ENCODE assay signal across 8 cellular contexts in the genomic region with DNA sequence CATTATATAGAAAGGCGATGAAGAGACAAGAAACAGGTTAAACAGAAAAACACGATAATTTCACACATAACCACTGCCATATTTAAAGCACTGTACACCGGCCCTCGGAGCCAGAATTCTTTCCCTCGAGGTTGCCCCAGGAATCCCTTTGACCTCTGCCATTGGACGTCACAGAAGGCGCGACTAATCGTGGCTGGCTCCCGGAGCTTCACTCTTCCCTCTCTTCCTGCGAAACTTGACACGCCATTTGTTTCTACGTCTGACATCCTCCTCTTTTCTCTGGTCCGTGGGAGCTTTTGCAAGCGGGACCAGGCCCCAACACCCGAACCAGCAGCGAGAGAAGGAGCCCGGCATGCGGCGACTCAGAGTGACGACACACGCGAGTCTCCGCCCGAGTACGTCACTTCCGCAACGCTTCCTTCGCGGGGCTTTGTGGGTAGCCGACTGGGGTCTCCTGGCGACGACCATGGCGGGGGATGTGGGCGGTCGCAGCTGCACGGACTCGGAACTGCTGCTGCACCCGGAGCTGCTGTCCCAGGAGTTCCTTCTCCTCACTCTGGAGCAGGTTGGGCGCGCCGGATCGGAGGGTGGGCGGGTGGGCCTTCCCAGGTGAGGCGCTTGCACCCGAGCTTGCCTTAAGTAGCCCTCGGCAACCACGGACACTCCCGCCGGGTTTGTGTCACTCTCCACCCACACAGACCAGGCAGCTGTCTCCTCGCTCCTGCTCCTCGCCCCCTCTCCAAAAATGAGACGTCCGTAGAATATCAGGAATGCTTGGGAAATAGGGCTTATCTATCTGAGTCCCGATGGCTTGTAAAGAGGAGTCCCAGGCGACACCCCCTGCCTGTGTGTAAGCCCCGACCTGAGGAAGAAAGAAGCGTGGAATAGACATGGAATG. TPM values are rescaled to one million over a fixed set of nuclear protein-coding genes. Genes with fewer than 3 reads are reported as not detected.
DNase-seq lines count a peak whose midpoint lies in the region; ATAC-seq and TF ChIP-seq lines count a peak whose summit lies in the region.

A gene (plus strand): TSS at position 419 of the 898 bp plus-strand sequence. CDS start 48 bp downstream, at position 467.

- H4K20me1 ChIP-seq in DOHH2 (ENCODE audit: control insufficient read depth, insufficient read depth, low read depth, low read length) (no peaks in the 10 kb centered on the region; the same call in 1 of the 2 replicates), GM23248 (ENCODE audit: insufficient read depth) (no peaks in the 10 kb centered on the region), fibroblast of lung (ENCODE audit: control insufficient read depth, extremely low read depth, insufficient read depth, low read length) (no peaks in the 10 kb centered on the region)

- peaks cover 11 to 31% (median 22%) of the 10 kb centered on the region in 3 donors for H3K4me1 Mint-ChIP-seq in naive B cell
- peaks cover 13% of the 10 kb centered on the region for H3K4me1 Mint-ChIP-seq in stimulated activated memory B cell treated with anti-CD40 and anti-IgM and Interleukin-4, amounts not matched to agents 10 μg/mL and 1 μg/mL and 100 μg/mL, for 72 hours

- H3K9me3 Mint-ChIP-seq in naive B cell: no peaks in the 10 kb centered on the region
- no peaks in the 10 kb centered on the region for H3K9me3 Mint-ChIP-seq in stimulated activated memory B cell treated with anti-CD40 and anti-IgM and Interleukin-4, amounts not matched to agents 10 μg/mL and 1 μg/mL and 100 μg/mL, for 72 hours

- DNase-seq in GM23248 (peak; percentile 94), Kasumi-1 (lab: John Stamatoyannopoulos, UW) (peak; percentile 83), RKO (ENCODE audit: low spot score) (peak; percentile 86), activated T-helper 1 cell treated with Interleukin-2 at 50 U/mL for 16 hours (ENCODE audit: low read depth) (peak; percentile 76), fibroblast of lung (ENCODE audit: low read depth in 2 of 2) (peak; percentile 81 to 86), naive B cell (peak; percentile 90)

- H2AFZ ChIP-seq in GM23248 (peak within 1 kb of the TSS; percentile 92), fibroblast of lung (ENCODE audit: low read length) (peak within 1 kb of the TSS; percentile 99)

- H3K4me1 ChIP-seq in DOHH2 (ENCODE audit: control insufficient read depth, low read length): peaks cover 18% of the 10 kb centered on the region
- H3K4me1 ChIP-seq in GM23248 (ENCODE audit: insufficient read depth): peaks cover 18% of the 10 kb centered on the region
- H3K4me1 ChIP-seq in fibroblast of lung (ENCODE audit: control insufficient read depth, extremely low read depth, insufficient read depth, low read length): no peaks in the 10 kb centered on the region

- 0 to 1% methylated on average over 43 to 57 of the region's 58 CpGs for WGBS in GM23248 (ENCODE audit: low coverage in 1 of 2, low lambda C conversion rate in 2 of 2, missing lambda C conversion rate in 2 of 2), 2 experiments

- in situ Hi-C loops in GM23248 (cut with MboI): no loop called here

- H3F3A ChIP-seq in DOHH2 (ENCODE audit: control insufficient read depth, insufficient read depth) (no peaks in the 10 kb centered on the region), GM23248 (ENCODE audit: insufficient read depth) (0 out of 2 replicates have a peak, but pooled peaks cover 2% of the 10 kb centered on the region)

- peak within 1 kb of the TSS; percentile 93 for H3K9ac ChIP-seq in GM23248
- peak within 1 kb of the TSS; percentile 99 for H3K9ac ChIP-seq in fibroblast of lung (ENCODE audit: insufficient read depth, low read length)

- H3K27me3 ChIP-seq in DOHH2 (ENCODE audit: control insufficient read depth, low read length) (no peaks in the 10 kb centered on the region), GM23248 (replicated peaks; ENCODE audit: insufficient read depth) (no peaks in the 10 kb centered on the region), fibroblast of lung (ENCODE audit: control insufficient read depth, insufficient read depth, low read length) (no peaks in the 10 kb centered on the region)

- peak within 1 kb of the TSS; percentile 96 to 100 (median 98) for H3K4me3 Mint-ChIP-seq in naive B cell
- peak within 1 kb of the TSS; percentile 100 for H3K4me3 Mint-ChIP-seq in stimulated activated memory B cell treated with anti-CD40 and anti-IgM and Interleukin-4, amounts not matched to agents 10 μg/mL and 1 μg/mL and 100 μg/mL, for 72 hours

- TF ChIP-seq CTCF in DOHH2 (IDR thresholded peaks at IDR 0.05; ENCODE audit: low read depth, low read length, poor library complexity, severe bottlenecking) (no peak), fibroblast of lung (conservative IDR thresholded peaks at IDR 0.05 in 1 of 2, IDR thresholded peaks at IDR 0.05 in 1 of 2; ENCODE audit: low read depth in 1 of 2, low read length in 2 of 2) (no peak)

- H3K36me3 Mint-ChIP-seq in naive B cell: peaks cover 4 to 10% of the 10 kb centered on the region in 2 donors
- peaks cover 7% of the 10 kb centered on the region for H3K36me3 Mint-ChIP-seq in stimulated activated memory B cell treated with anti-CD40 and anti-IgM and Interleukin-4, amounts not matched to agents 10 μg/mL and 1 μg/mL and 100 μg/mL, for 72 hours

- H3K9me2 ChIP-seq in DOHH2 (replicated peaks; ENCODE audit: control insufficient read depth, low read length) (no peaks in the 10 kb centered on the region), GM23248 (ENCODE audit: insufficient read depth) (no peaks in the 10 kb centered on the region)

- H3K27ac ChIP-seq in DOHH2 (ENCODE audit: low read depth, low read length) (peak within 1 kb of the TSS; percentile 59), GM23248 (peak within 1 kb of the TSS; percentile 94), fibroblast of lung (ENCODE audit: insufficient read depth, low read length) (peak within 1 kb of the TSS; percentile 100)

- peaks cover 48% of the 10 kb centered on the region for H3K36me3 ChIP-seq in DOHH2 (ENCODE audit: control insufficient read depth, low read length)
- H3K36me3 ChIP-seq in GM23248 (ENCODE audit: low read depth): peaks cover 18% of the 10 kb centered on the region; the same call in 1 of the 2 replicates
- H3K36me3 ChIP-seq in fibroblast of lung (ENCODE audit: control insufficient read depth, insufficient read depth, low read length): no peaks in the 10 kb centered on the region

- no peaks in the 10 kb centered on the region for H3K9me3 ChIP-seq in DOHH2 (ENCODE audit: control insufficient read depth, insufficient read depth, low read length)
- H3K9me3 ChIP-seq in GM23248 (ENCODE audit: low read depth): no peaks in the 10 kb centered on the region
- no peaks in the 10 kb centered on the region for H3K9me3 ChIP-seq in fibroblast of lung (ENCODE audit: control insufficient read depth, insufficient read depth, low read depth, low read length)

- H3K4me2 ChIP-seq in DOHH2 (ENCODE audit: low read length) (peak within 1 kb of the TSS; percentile 89), GM23248 (ENCODE audit: unreplicated experiment) (peak within 1 kb of the TSS; percentile 96), fibroblast of lung (ENCODE audit: extremely low read depth, insufficient read depth, low read length) (peak within 1 kb of the TSS; percentile 89)

- H3K4me3 ChIP-seq in DOHH2 (ENCODE audit: low read length): peak within 1 kb of the TSS; percentile 98
- H3K4me3 ChIP-seq in GM23248: peak within 1 kb of the TSS; percentile 82
- peak within 1 kb of the TSS; percentile 71 to 95 (median 84) for H3K4me3 ChIP-seq in fibroblast of lung (replicated peaks in 1 of 4; ENCODE audit: control extremely low read depth in 1 of 4, insufficient read depth in 1 of 4, low read depth in 3 of 4, low read length in 4 of 4)

- no peaks in the 10 kb centered on the region for H3K27me3 Mint-ChIP-seq in naive B cell
- no peaks in the 10 kb centered on the region for H3K27me3 Mint-ChIP-seq in stimulated activated memory B cell treated with anti-CD40 and anti-IgM and Interleukin-4, amounts not matched to agents 10 μg/mL and 1 μg/mL and 100 μg/mL, for 72 hours

- H3K27ac Mint-ChIP-seq in naive B cell: peak within 1 kb of the TSS; percentile 100
- H3K27ac Mint-ChIP-seq in stimulated activated memory B cell treated with anti-CD40 and anti-IgM and Interleukin-4, amounts not matched to agents 10 μg/mL and 1 μg/mL and 100 μg/mL, for 72 hours: peak within 1 kb of the TSS; percentile 99

- H3K79me2 ChIP-seq in DOHH2 (ENCODE audit: control insufficient read depth, low read length) (peaks cover 66% of the 10 kb centered on the region), GM23248 (ENCODE audit: insufficient read depth) (peaks cover 63% of the 10 kb centered on the region), fibroblast of lung (ENCODE audit: control insufficient read depth, insufficient read depth, low read length) (peaks cover 27% of the 10 kb centered on the region)

- peak; percentile 93 to 94 for ATAC-seq in naive B cell (ENCODE audit: low read depth in 2 of 2)
- peak; percentile 96 for ATAC-seq in stimulated activated memory B cell treated with anti-CD40 and anti-IgM and Interleukin-4, amounts not matched to agents 10 μg/mL and 1 μg/mL and 100 μg/mL, for 72 hours

RNA-seq across cellular contexts. Expression of the gene that starts here (rescaled TPM):
- 9.0 and 17.6 TPM in 2 replicates for total RNA-seq in GM23248 (2014; rRNA removed; shearing (Covaris generic))
- 11.4 and 13.6 TPM in 2 replicates for polyA plus RNA-seq in GM23248 (2016; fragmentation: Nextera tagmentation; extraction: Ambion mirVana)
- total RNA-seq in fibroblast of lung: 23.4 and 28.4 TPM in 2 replicates
- polyA plus RNA-seq in fibroblast of lung: 17.0 and 20.9 TPM in 2 replicates
- polyA plus RNA-seq in fibroblast of lung (2012): 13.5 and 15.6 TPM in 2 replicates
- 0.75 and 1.3 TPM in 2 replicates for polyA minus RNA-seq in fibroblast of lung (ENCODE audit: low replicate concordance)
- polyA plus RNA-seq in naive B cell (ENCODE audit: low read depth in 6 of 6): 10 to 100 TPM; 12.0 to 16.3 (median 12.7) TPM

Comparison
In these comparisons a context has a peak if more than half of its experiments do, and no peak if none do; other contexts are left out.
1. Peak in every context shown above with its lines: DNase-seq, ATAC-seq, H3K4me3 ChIP-seq and H3K27ac ChIP-seq.